34 cellular contexts compared by ENCODE assay signal in genomic region chr2:205011031-205011430, GRCh38.
"Had no signal": no experiment of that assay in that cellular context is flagged by ENCODE, and none has a peak within 500 bp of the region (broad histone marks: within the 10 kb centered on the region; RNA-seq: fewer than 3 reads in every experiment).

No MANE protein-coding gene starts in this region.

- H3K9ac ChIP-seq: SK-N-SH had no signal

- H3K4me1 Mint-ChIP-seq: activated B cell treated with CpG ODN at 0.5 μM for 24 hours had no signal

- H3K4me3 Mint-ChIP-seq: activated B cell treated with CpG ODN at 0.5 μM for 24 hours; activated CD4-positive, alpha-beta memory T cell treated with anti-CD3 and anti-CD28 coated beads for 36 hours; activated naive CD4-positive, alpha-beta T cell treated with anti-CD3 and anti-CD28 coated beads for 36 hours; activated T-cell treated with anti-CD3 and anti-CD28 coated beads, Interleukin-2, amount 50 U/mL, for 4 hours; activated T-helper 1 cell treated with anti-CD3 and anti-CD28 coated beads, Interleukin-12 subunit alpha, Interleukin-12 subunit beta, Interleukin-2, Interleukin-4 antibody, amounts not matched to agents 30 ng/mL and 10 ng/mL and 1 ng/mL, durations not matched to agents 14 hours and 24 hours and 36 hours; T-helper 1 cell treated with Interleukin-12 subunit alpha and Interleukin-12 subunit beta and Interleukin-4 antibody, amounts not matched to agents 30 μg/mL and 1 μg/mL, for 36 hours; T-helper 2 cell treated with Interferon-gamma antibody and Interleukin-4, amounts not matched to agents 5 μg/mL and 100 μg/mL, for 36 hours had no signal

- FAIRE-seq: K562 had no signal

- DNase-seq: activated B cell treated with CpG ODN at 0.5 μM for 24 hours; activated CD4-positive, alpha-beta memory T cell treated with anti-CD3 and anti-CD28 coated beads for 36 hours; activated CD4-positive, alpha-beta T cell treated with anti-CD3 and anti-CD28 coated beads for 4 hours; activated CD4-positive, alpha-beta T cell treated with anti-CD3 and anti-CD28 coated beads, Interleukin-2, amount 50 U/mL, for 1 hour; activated CD4-positive, CD25-positive, alpha-beta regulatory T cell treated with anti-CD3 and anti-CD28 coated beads, Interleukin-2, amount 50 U/mL, for 72 hours; activated CD8-positive, alpha-beta memory T cell treated with anti-CD3 and anti-CD28 coated beads, Interleukin-2, amount 50 U/mL, for 4 hours; activated gamma-delta T cell treated with Interleukin-2 at 50 U/mL for 16 hours; activated naive CD4-positive, alpha-beta T cell treated with anti-CD3 and anti-CD28 coated beads for 36 hours; activated T-cell treated with anti-CD3 and anti-CD28 coated beads for 4 hours; activated T-cell treated with anti-CD3 and anti-CD28 coated beads, Interleukin-2, amount 50 U/mL, for 4 hours; amniotic stem cell; aorta; brain microvascular endothelial cell; central memory CD4-positive, alpha-beta T cell; NCI-H1105; NCI-H1417 treated with DMSO at 0.1 percent for 48 hours; NCI-H1930; NCI-H2081 treated with DMSO at 0.1 percent for 48 hours; NCI-H226; NCI-H446 treated with DMSO at 0.1 percent for 48 hours; NCI-H524; NCI-H69; NK-92 treated with Interleukin-12 subunit alpha and Interleukin-12 subunit beta, amount 100 ng/mL, for 24 hours; PC-3; Peyer's patch; RPMI8226; SHP77 treated with DMSO at 0.1 percent for 48 hours; SK-N-SH had no signal

- H3K9me3 ChIP-seq: Peyer's patch, SJSA1, SK-N-SH had no signal

- H3K9me3 Mint-ChIP-seq: activated T-cell treated with anti-CD3 and anti-CD28 coated beads, Interleukin-2, amount 50 U/mL, for 4 hours had no signal

- H3K4me1 ChIP-seq: Peyer's patch, SJSA1 had no signal

- H3K27me3 Mint-ChIP-seq: activated B cell treated with CpG ODN at 0.5 μM for 24 hours; activated CD4-positive, alpha-beta memory T cell treated with anti-CD3 and anti-CD28 coated beads for 36 hours had no signal

- H3K4me3 ChIP-seq: K562, Peyer's patch, SJSA1 had no signal

- H3K27ac ChIP-seq: brain microvascular endothelial cell, Peyer's patch, SJSA1 had no signal

- H3K36me3 Mint-ChIP-seq: activated CD4-positive, alpha-beta memory T cell treated with anti-CD3 and anti-CD28 coated beads for 36 hours had no signal

- H3K27ac Mint-ChIP-seq: activated B cell treated with CpG ODN at 0.5 μM for 24 hours; activated CD4-positive, alpha-beta memory T cell treated with anti-CD3 and anti-CD28 coated beads for 36 hours; activated naive CD4-positive, alpha-beta T cell treated with anti-CD3 and anti-CD28 coated beads for 36 hours; activated naive CD4-positive, alpha-beta T cell treated with anti-CD3 and anti-CD28 coated beads, Interleukin-2, amount 50 U/mL, for 72 hours; activated T-helper 1 cell treated with anti-CD3 and anti-CD28 coated beads, Interleukin-12 subunit alpha, Interleukin-12 subunit beta, Interleukin-2, Interleukin-4 antibody, amounts not matched to agents 30 ng/mL and 10 ng/mL and 1 ng/mL, durations not matched to agents 14 hours and 24 hours and 36 hours; T-helper 2 cell treated with Interferon-gamma antibody and Interleukin-4, amounts not matched to agents 5 μg/mL and 100 μg/mL, for 36 hours had no signal

- ATAC-seq: activated naive CD4-positive, alpha-beta T cell treated with anti-CD3 and anti-CD28 coated beads, Interleukin-2, amount 50 U/mL, for 72 hours; activated T-cell treated with anti-CD3 and anti-CD28 coated beads, Interleukin-2, amount 50 U/mL, for 4 hours; K562; PC-3 had no signal

- H3K27me3 ChIP-seq: brain microvascular endothelial cell, Peyer's patch, SJSA1 had no signal

- H3K4me2 ChIP-seq: SK-N-SH had no signal

- H3K36me3 ChIP-seq: brain microvascular endothelial cell, Peyer's patch, SJSA1 had no signal
